In the genomic region with DNA sequence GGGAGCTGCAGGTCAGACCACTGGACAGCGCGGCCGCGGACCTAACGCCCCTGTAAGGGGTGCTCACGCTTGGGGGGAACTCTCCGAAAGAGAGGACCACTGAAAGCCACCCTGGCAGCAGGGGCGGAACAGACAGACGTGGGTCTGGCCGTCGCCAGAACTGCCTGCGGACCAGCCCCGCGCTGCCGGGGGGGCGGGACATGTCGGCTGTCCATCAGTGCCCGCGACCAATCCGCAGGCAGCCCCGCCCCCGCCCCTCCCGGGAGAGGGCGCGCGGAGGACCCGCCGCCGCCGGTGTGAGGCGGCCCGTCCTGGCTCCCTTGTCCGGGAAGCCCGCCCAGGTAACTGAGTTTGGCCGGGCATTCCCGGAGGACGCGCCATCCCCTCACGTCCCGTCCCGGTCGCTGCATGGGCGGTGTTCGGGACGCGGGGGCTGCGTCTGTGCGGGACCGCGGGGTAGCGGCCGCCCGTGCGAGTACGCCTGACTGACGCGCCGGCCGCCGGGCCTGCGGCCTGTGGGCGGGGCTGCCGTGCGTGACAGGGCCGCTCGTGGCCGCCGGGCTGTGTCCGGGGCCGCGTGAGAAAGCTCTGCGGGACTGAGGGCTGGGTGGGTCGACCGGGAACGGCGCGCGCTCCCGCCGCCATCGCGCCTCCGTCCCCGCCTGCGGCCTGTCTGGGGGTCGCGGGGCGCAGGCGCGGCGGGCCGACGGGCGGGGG, we compare ENCODE assay signal across 8 cellular contexts. TPM values are rescaled to one million over a fixed set of nuclear protein-coding genes. Genes with fewer than 3 reads are reported as not detected.
DNase-seq lines count a peak whose midpoint lies in the region; ATAC-seq and TF ChIP-seq lines count a peak whose summit lies in the region.

No MANE protein-coding gene starts in this region.

- peaks cover 20% of the 10 kb centered on the region for H3K36me3 Mint-ChIP-seq in CD4-positive, alpha-beta T cell (ENCODE audit: low read depth)

- H3K4me3 Mint-ChIP-seq in CD4-positive, alpha-beta T cell: peak overlapping the region; percentile 95

- ATAC-seq in CD4-positive, alpha-beta T cell (ENCODE audit: poor library complexity): peak; percentile 45
- ATAC-seq in GM19438 (IDR thresholded peaks at IDR 0.05; ENCODE audit: low read depth, unreplicated experiment): peak; percentile 38
- peak; percentile 51 for ATAC-seq in HG03571 (IDR thresholded peaks at IDR 0.05; ENCODE audit: unreplicated experiment)

- no peak for TF ChIP-seq CTCF in CD4-positive, alpha-beta T cell (IDR thresholded peaks at IDR 0.05)

- no peaks in the 10 kb centered on the region for H3K27me3 Mint-ChIP-seq in CD4-positive, alpha-beta T cell

- no peaks in the 10 kb centered on the region for H3K27me3 ChIP-seq in CD4-positive, alpha-beta T cell (ENCODE audit: control insufficient read depth, insufficient read depth, low read length)
- no peaks in the 10 kb centered on the region for H3K27me3 ChIP-seq in mononuclear cell (ENCODE audit: insufficient read depth, low read length)

- CTCF ChIA-PET in CD4-positive, alpha-beta T cell (lab: Charles Lee): interaction anchor here (0.8 to 6.9 kb wide), 6 partner anchors 10 to 204 kb away, joined by 3 to 66 read pairs (median 4); partner anchors contain the start of gene LPIN3

- DNase-seq in CD4-positive, alpha-beta T cell: peak; percentile 66 to 86 (median 78)
- DNase-seq in NOMO-1 treated with dmso at 0.1 percent for 144 hours (lab: John Stamatoyannopoulos, UW; ENCODE audit: unreplicated experiment): peak; percentile 41
- DNase-seq in activated T-cell treated with anti-CD3 and anti-CD28 coated beads for 24 hours (ENCODE audit: low read depth): peak; percentile 77
- DNase-seq in epidermal melanocyte (ENCODE audit: insufficient read length, low spot score): peak; percentile 92
- DNase-seq in stimulated activated CD8-positive, alpha-beta memory T cell treated with anti-CD3 and anti-CD28 coated beads, Interleukin-2, amount 100 ng/mL, for 1 hour (ENCODE audit: low read depth in 2 of 2): peak; percentile 64 to 74

- intact Hi-C loops in CD4-positive, alpha-beta T cell (cut with DNase I, micrococcal nuclease): loop anchor here (1.0 to 10.0 kb wide), 3 partner anchors 35 to 558 kb away; no protein-coding TSS in a partner anchor

- peak overlapping the region; percentile 76 for H3K4me3 ChIP-seq in mononuclear cell (ENCODE audit: low read length)

- POLR2A ChIA-PET in CD4-positive, alpha-beta T cell (lab: Charles Lee): interaction anchor here (1.1 to 14.5 kb wide), 10 partner anchors 10 to 192 kb away, joined by 4 to 403 read pairs (median 8); no protein-coding TSS in a partner anchor

- H3K9me3 Mint-ChIP-seq in CD4-positive, alpha-beta T cell: no peaks in the 10 kb centered on the region

- no peaks in the 10 kb centered on the region for H3K9me3 ChIP-seq in CD4-positive, alpha-beta T cell (ENCODE audit: control insufficient read depth, low read length)
- no peaks in the 10 kb centered on the region for H3K9me3 ChIP-seq in mononuclear cell (ENCODE audit: low read depth, low read length)

- peak overlapping the region; percentile 91 for H3K27ac Mint-ChIP-seq in CD4-positive, alpha-beta T cell

- peaks cover 69% of the 10 kb centered on the region for H3K4me1 Mint-ChIP-seq in CD4-positive, alpha-beta T cell (ENCODE audit: low read depth)

- H3K27ac ChIP-seq in CD4-positive, alpha-beta T cell (ENCODE audit: low read depth, low read length): peak overlapping the region; percentile 68

- H3K4me1 ChIP-seq in mononuclear cell (ENCODE audit: insufficient read depth, low read length): peaks cover 36% of the 10 kb centered on the region

RNA-seq across cellular contexts. Expression of gene PLCG1, which starts 0.5 kb away (rescaled TPM):
- 100 to 1,000 TPM; 387 to 404 TPM for total RNA-seq in CD4-positive, alpha-beta T cell
- 115 TPM for total RNA-seq in mononuclear cell

Comparison
In these comparisons a context has a peak if more than half of its experiments do, and no peak if none do; other contexts are left out.
1. Peak in every context shown above with its lines: DNase-seq, ATAC-seq, H3K4me3 ChIP-seq and H3K27ac ChIP-seq.
2. DNase-seq: peak in every context shown above with its lines; median percentile 92 in epidermal melanocyte; 78 in CD4-positive, alpha-beta T cell; 77 in activated T-cell treated with anti-CD3 and anti-CD28 coated beads for 24 hours; 69 in stimulated activated CD8-positive, alpha-beta memory T cell treated with anti-CD3 and anti-CD28 coated beads, Interleukin-2, amount 100 ng/mL, for 1 hour; 41 in NOMO-1 treated with dmso at 0.1 percent for 144 hours.